In the genomic region with DNA sequence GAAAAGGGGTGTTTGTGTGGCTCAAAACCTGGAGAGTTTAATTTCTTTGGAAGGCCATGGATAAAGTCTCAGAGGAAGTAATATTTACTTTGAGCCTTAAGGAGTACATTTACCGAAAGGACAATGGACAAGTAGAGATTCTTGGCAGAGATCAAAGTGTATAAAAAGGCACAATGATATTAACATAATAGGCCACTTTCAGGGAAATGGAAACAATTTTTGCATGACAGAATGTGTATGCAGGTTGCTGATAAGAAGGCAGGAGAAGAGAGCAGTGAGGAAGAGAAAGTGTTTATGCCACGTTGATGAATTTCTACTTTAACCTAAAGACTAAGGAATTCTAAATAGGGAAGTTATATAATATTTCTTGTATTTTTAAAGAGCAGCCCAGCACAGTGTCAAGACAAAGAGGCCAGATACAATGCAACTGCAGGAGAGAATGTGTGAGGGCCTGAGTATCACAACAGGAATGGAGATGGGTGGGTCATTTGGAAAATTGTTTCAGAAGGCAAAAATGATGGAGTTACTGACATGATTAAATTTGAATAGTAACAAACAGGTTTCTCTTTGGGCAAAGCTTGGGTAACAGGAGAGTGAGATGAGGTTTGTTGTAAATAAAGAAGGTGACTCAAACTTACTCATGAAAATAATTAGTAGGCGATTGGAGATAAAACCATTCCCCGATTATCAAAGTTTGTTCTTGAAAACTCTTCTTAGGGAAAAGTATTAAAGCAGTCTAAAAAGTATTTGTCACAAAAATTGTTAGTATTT, we compare ENCODE assay signal across 12 cellular contexts.
"Had no signal": no experiment of that assay in that cellular context is flagged by ENCODE, and none has a peak within 500 bp of the region (broad histone marks: within the 10 kb centered on the region; RNA-seq: fewer than 3 reads in every experiment).

No MANE protein-coding gene starts in this region.

- DNase-seq: foreskin melanocyte; heart right ventricle; hypothalamus; kidney glomerular epithelial cell; mucosa of descending colon; naive thymus-derived CD8-positive, alpha-beta T cell; sigmoid colon; stimulated activated CD4-positive, alpha-beta T cell treated with anti-CD3 and anti-CD28 coated beads, Interleukin-2, amount 100 ng/mL, for 24 hours; stimulated activated naive CD4-positive, alpha-beta T cell treated with Interleukin-2 at 50 U/mL for 16 hours had no signal

- H3K4me1 ChIP-seq: right atrium auricular region, sigmoid colon had no signal

- H3K27me3 ChIP-seq: heart right ventricle, right atrium auricular region, sigmoid colon had no signal

- FAIRE-seq: islet of Langerhans had no signal

- H3K27ac ChIP-seq: heart right ventricle, right atrium auricular region, sigmoid colon, skin epidermis had no signal

- H3K9me3 ChIP-seq: mucosa of descending colon, right atrium auricular region, sigmoid colon had no signal

- H3K4me3 ChIP-seq: heart right ventricle, mucosa of descending colon, right atrium auricular region, sigmoid colon, skin epidermis had no signal

- H3K36me3 ChIP-seq: heart right ventricle, right atrium auricular region, sigmoid colon had no signal
